In genomic region chr4:99817310-99817885, GRCh38 we compare ENCODE assay signal across 9 cellular contexts. TPM values are rescaled to one million over a fixed set of nuclear protein-coding genes. Genes with fewer than 3 reads are reported as not detected.
DNase-seq lines count a peak whose midpoint lies in the region; ATAC-seq and TF ChIP-seq lines count a peak whose summit lies in the region.
"Had no signal": no experiment of that assay in that cellular context is flagged by ENCODE, and none has a peak within 500 bp of the region (broad histone marks: within the 10 kb centered on the region; RNA-seq: fewer than 3 reads in every experiment).

No MANE protein-coding gene starts in this region.

- H3K4me1 Mint-ChIP-seq in activated T-cell treated with anti-CD3 and anti-CD28 coated beads, Interleukin-2, amount 50 U/mL, for 4 hours (ENCODE audit: low read depth), result peaks cover 72% of the 10 kb centered on the region
- H3K4me1 Mint-ChIP-seq in activated naive CD8-positive, alpha-beta T cell treated with anti-CD3 and anti-CD28 coated beads, Interleukin-2, amount 10 ng/mL, durations not matched to agents 7 days and 5 days, result peaks cover 53% of the 10 kb centered on the region

- in situ Hi-C loops in ACHN (cut with HindIII; ENCODE audit: low pct_ligation_motif_present, low pct_unique_long_range_greater_than_20kb, low sequenced_read_pairs), result no loop called here

- no peaks in the 10 kb centered on the region for H3K36me3 ChIP-seq in suprapubic skin

- H3K4me3 ChIP-seq in suprapubic skin, result peak overlapping the region; percentile 45

- ATAC-seq in activated T-cell treated with anti-CD3 and anti-CD28 coated beads, Interleukin-2, amount 50 U/mL, for 4 hours, result no peak
- ATAC-seq in HG03378 (IDR thresholded peaks at IDR 0.05; ENCODE audit: unreplicated experiment) (peak; percentile 21), omental fat pad (ENCODE audit: low FRiP score) (no peak)
- no peak for ATAC-seq in activated naive CD8-positive, alpha-beta T cell treated with anti-CD3 and anti-CD28 coated beads, Interleukin-2, amount 10 ng/mL, durations not matched to agents 7 days and 5 days (ENCODE audit: low read depth)

- peak overlapping the region; percentile 97 for H3K27ac Mint-ChIP-seq in activated naive CD8-positive, alpha-beta T cell treated with anti-CD3 and anti-CD28 coated beads, Interleukin-2, amount 10 ng/mL, durations not matched to agents 7 days and 5 days

- peaks cover 20% of the 10 kb centered on the region for H3K4me1 ChIP-seq in suprapubic skin

- no peak for TF ChIP-seq CTCF in suprapubic skin (IDR thresholded peaks at IDR 0.05)
- TF ChIP-seq CTCF in omental fat pad (IDR thresholded peaks at IDR 0.05), result no peak

- DNase-seq in activated T-cell treated with anti-CD3 and anti-CD28 coated beads, Interleukin-2, amount 50 U/mL, for 4 hours, result no peak
- DNase-seq in activated T-cell treated with anti-CD3 and anti-CD28 coated beads, Interleukin-2, amount 50 U/mL, for 48 hours, result no peak
- no peak for DNase-seq in activated naive CD8-positive, alpha-beta T cell treated with anti-CD3 and anti-CD28 coated beads, Interleukin-2, amount 10 ng/mL, durations not matched to agents 7 days and 5 days
- DNase-seq in suprapubic skin (ENCODE audit: low spot score in 2 of 2) (no peak), omental fat pad (ENCODE audit: low spot score) (no peak), cortex of kidney (lab: John Stamatoyannopoulos, UW) (no peak), ACHN (no peak)
- DNase-seq: IMR-90 had no signal

- H3K27me3 ChIP-seq in suprapubic skin, result no peaks in the 10 kb centered on the region

- POLR2A ChIA-PET in activated naive CD8-positive, alpha-beta T cell treated with anti-CD3 and anti-CD28 coated beads, Interleukin-2, amount 10 ng/mL, durations not matched to agents 7 days and 5 days (lab: Charles Lee), result interaction anchor here (1.5 to 2.5 kb wide), 8 partner anchors 13 to 254 kb away, joined by 4 to 27 read pairs (median 14); partner anchors contain the start of genes DNAJB14, LAMTOR3 and TRMT10A

- 46% methylated on average over 4 of the region's 4 CpGs for WGBS in suprapubic skin

- no peak for TF ChIP-seq POLR2A in suprapubic skin (IDR thresholded peaks at IDR 0.05)

- peak overlapping the region; percentile 83 for H3K27ac ChIP-seq in suprapubic skin

- no peaks in the 10 kb centered on the region for H3K27me3 Mint-ChIP-seq in activated T-cell treated with anti-CD3 and anti-CD28 coated beads, Interleukin-2, amount 50 U/mL, for 4 hours (ENCODE audit: low read depth)
- no peaks in the 10 kb centered on the region for H3K27me3 Mint-ChIP-seq in activated naive CD8-positive, alpha-beta T cell treated with anti-CD3 and anti-CD28 coated beads, Interleukin-2, amount 10 ng/mL, durations not matched to agents 7 days and 5 days

- no peaks in the 10 kb centered on the region for H3K9me3 Mint-ChIP-seq in activated T-cell treated with anti-CD3 and anti-CD28 coated beads, Interleukin-2, amount 50 U/mL, for 4 hours
- H3K9me3 Mint-ChIP-seq in activated naive CD8-positive, alpha-beta T cell treated with anti-CD3 and anti-CD28 coated beads, Interleukin-2, amount 10 ng/mL, durations not matched to agents 7 days and 5 days, result no peaks in the 10 kb centered on the region

- no peaks in the 10 kb centered on the region for H3K9me3 ChIP-seq in suprapubic skin

- TF ChIP-seq EP300 in suprapubic skin (IDR thresholded peaks at IDR 0.05), result no peak

- H3K36me3 Mint-ChIP-seq in activated T-cell treated with anti-CD3 and anti-CD28 coated beads, Interleukin-2, amount 50 U/mL, for 4 hours (ENCODE audit: insufficient read depth), result peaks cover 6% of the 10 kb centered on the region
- H3K36me3 Mint-ChIP-seq in activated naive CD8-positive, alpha-beta T cell treated with anti-CD3 and anti-CD28 coated beads, Interleukin-2, amount 10 ng/mL, durations not matched to agents 7 days and 5 days, result peaks cover 20% of the 10 kb centered on the region

- peak overlapping the region; percentile 89 for H3K4me3 Mint-ChIP-seq in activated T-cell treated with anti-CD3 and anti-CD28 coated beads, Interleukin-2, amount 50 U/mL, for 4 hours
- peak overlapping the region; percentile 82 for H3K4me3 Mint-ChIP-seq in activated naive CD8-positive, alpha-beta T cell treated with anti-CD3 and anti-CD28 coated beads, Interleukin-2, amount 10 ng/mL, durations not matched to agents 7 days and 5 days

RNA-seq across cellular contexts. Expression of gene DAPP1, which starts 0.8 kb away (rescaled TPM):
- 10 to 100 TPM; 25.7 to 33.0 (median 30.7) TPM for total RNA-seq in activated T-cell treated with anti-CD3 and anti-CD28 coated beads, Interleukin-2, amount 50 U/mL, for 4 hours
- total RNA-seq in activated naive CD8-positive, alpha-beta T cell treated with anti-CD3 and anti-CD28 coated beads, Interleukin-2, amount 10 ng/mL, durations not matched to agents 7 days and 5 days, result 10 to 100 TPM; 19.6 to 22.8 TPM
- total RNA-seq in suprapubic skin, result 10 to 100 TPM; 14.6 to 52.2 (median 25.7) TPM
- total RNA-seq in omental fat pad, result 1 to 10 TPM; 1.6 to 6.1 (median 4.2) TPM
- total RNA-seq: IMR-90 had no signal
